ENCODE assay signal across 2 cellular contexts in the genomic region with DNA sequence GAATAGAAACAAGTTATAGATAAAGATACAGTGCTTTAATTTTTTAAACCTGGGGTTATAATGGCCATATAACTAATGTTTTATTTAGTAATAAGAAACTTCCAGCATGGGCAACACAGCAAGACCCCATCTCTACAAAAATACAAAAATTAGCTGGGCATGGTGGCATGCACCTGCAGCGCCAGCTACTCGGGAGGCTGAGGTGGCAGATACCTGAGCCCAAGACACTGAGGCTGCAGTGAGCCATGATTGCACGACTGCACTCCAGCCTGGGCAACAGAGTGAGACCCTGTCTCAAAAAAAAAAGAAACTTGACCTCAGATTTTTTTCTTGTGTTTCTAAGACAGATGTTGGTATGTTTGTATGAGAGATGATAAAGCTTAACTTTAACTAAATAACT.
TF ChIP-seq lines count a peak whose summit lies in the region.

No MANE protein-coding gene starts in this region.

TF ChIP-seq in WTC11, 78 proteins besides CTCF, POLR2A, EP300 and RAD21:
- no peak for TF ChIP-seq CREM (CRISPR knock-in tag; IDR thresholded peaks at IDR 0.05)
- TF ChIP-seq ZNF121 (CRISPR knock-in tag; IDR thresholded peaks at IDR 0.05), result peak; percentile 77; the same call in 1 of the 2 replicates
- TF ChIP-seq, protein P1, sequence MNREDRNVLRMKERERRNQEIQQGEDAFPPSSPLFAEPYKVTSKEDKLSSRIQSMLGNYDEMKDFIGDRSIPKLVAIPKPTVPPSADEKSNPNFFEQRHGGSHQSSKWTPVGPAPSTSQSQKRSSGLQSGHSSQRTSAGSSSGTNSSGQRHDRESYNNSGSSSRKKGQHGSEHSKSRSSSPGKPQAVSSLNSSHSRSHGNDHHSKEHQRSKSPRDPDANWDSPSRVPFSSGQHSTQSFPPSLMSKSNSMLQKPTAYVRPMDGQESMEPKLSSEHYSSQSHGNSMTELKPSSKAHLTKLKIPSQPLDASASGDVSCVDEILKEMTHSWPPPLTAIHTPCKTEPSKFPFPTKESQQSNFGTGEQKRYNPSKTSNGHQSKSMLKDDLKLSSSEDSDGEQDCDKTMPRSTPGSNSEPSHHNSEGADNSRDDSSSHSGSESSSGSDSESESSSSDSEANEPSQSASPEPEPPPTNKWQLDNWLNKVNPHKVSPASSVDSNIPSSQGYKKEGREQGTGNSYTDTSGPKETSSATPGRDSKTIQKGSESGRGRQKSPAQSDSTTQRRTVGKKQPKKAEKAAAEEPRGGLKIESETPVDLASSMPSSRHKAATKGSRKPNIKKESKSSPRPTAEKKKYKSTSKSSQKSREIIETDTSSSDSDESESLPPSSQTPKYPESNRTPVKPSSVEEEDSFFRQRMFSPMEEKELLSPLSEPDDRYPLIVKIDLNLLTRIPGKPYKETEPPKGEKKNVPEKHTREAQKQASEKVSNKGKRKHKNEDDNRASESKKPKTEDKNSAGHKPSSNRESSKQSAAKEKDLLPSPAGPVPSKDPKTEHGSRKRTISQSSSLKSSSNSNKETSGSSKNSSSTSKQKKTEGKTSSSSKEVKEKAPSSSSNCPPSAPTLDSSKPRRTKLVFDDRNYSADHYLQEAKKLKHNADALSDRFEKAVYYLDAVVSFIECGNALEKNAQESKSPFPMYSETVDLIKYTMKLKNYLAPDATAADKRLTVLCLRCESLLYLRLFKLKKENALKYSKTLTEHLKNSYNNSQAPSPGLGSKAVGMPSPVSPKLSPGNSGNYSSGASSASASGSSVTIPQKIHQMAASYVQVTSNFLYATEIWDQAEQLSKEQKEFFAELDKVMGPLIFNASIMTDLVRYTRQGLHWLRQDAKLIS (CRISPR knock-in tag; IDR thresholded peaks at IDR 0.05; ENCODE audit: borderline replicate concordance), result no peak
TF ChIP-seq in WTC11: peak in this region for 1.

TF ChIP-seq in K562, 482 proteins besides CTCF, POLR2A, EP300 and RAD21:
- TF ChIP-seq ZNF121 (CRISPR knock-in tag; conservative IDR thresholded peaks at IDR 0.05), result peak; percentile 51; the same call in 1 of the 2 replicates
- TF ChIP-seq ZKSCAN1 (IDR thresholded peaks at IDR 0.05; ENCODE audit: low read depth, low read length), result no peak
- no peak for TF ChIP-seq L3MBTL2 (IDR thresholded peaks at IDR 0.05)
